ENCODE assay signal across 6 cellular contexts in the genomic region with DNA sequence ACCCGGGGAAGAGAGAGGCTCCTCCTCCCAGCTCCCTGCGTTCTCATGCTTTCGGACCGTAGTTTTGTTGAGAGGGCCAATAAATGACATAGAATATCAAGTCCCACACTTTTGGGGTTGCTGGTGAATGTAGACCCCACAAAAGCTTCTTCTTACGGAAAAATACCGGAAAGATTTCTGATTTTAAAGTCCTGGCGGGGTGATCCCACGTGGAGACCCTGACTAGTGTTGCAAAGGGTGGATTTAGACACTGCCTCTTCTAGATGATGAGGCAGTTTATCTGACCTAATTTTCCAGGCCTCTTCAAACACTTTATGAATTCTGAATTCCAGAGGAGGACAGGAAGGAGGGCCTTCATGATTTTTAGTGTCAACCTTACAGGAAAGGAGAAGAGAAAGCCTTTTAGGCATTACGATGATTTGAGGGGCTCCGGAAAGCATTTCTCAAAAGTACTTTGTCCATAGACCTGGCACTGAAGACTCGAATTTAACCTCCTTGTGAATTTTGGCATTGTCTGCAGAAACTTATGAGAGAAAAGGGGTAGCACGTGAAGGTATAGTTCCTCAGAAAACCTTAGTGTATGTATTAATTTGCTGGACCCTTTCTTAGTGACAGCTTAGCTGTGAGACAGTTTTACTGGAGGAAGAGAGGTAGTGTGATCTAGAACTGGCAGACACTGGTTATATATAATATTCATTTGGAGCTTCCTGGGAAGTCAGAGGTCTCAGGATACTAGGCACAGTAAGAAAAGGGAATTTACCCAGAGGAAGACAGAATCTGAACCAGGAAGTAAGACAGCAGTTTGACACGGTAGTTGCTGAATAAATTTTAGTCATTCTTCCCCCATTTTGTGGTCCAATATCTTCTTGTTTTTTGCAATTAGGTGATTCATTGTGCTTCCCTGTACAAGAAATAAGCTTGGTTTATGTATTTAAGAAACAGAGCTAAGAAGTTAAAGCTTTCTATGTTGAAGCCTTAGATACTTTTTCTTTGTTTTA. TPM values are rescaled to one million over a fixed set of nuclear protein-coding genes. Genes with fewer than 3 reads are reported as not detected.
A peak's percentile ranks its signal among the peaks of the same experiment; 100 is the strongest.
DNase-seq lines count a peak whose midpoint lies in the region; ATAC-seq and TF ChIP-seq lines count a peak whose summit lies in the region.

No MANE protein-coding gene starts in this region.

- no peak for TF ChIP-seq CTCF in body of pancreas (IDR thresholded peaks at IDR 0.05)
- TF ChIP-seq CTCF in neural cell (IDR thresholded peaks at IDR 0.05; ENCODE audit: poor library complexity, severe bottlenecking) = no peak
- TF ChIP-seq CTCF in GM20000 (IDR thresholded peaks at IDR 0.05; ENCODE audit: extremely low read depth, missing control alignments) = no peak

- ATAC-seq in GM18517 (IDR thresholded peaks at IDR 0.05; ENCODE audit: unreplicated experiment) (peak; percentile 47), HG03558 (IDR thresholded peaks at IDR 0.05; ENCODE audit: extremely low read depth, unreplicated experiment) (peak; percentile 18), body of pancreas (no peak)

- H3K27me3 ChIP-seq in body of pancreas (peaks cover 0 to 3% of the 10 kb centered on the region in 2 donors), neural cell (ENCODE audit: insufficient read depth, low read depth, low read length) (no peaks in the 10 kb centered on the region)

- TF ChIP-seq EP300 in neural cell (conservative IDR thresholded peaks at IDR 0.05; ENCODE audit: poor library complexity, severe bottlenecking) = no peak

- WGBS in body of pancreas, 2 donors = 1 to 2% methylated on average over 13 of the region's 13 CpGs

- intact Hi-C loops in body of pancreas (cut with DNase I) = no loop called here

- peaks cover 28% of the 10 kb centered on the region for H3K79me2 ChIP-seq in neural cell (replicated peaks; ENCODE audit: insufficient read depth, low read length)

- H3K36me3 ChIP-seq in body of pancreas (replicated peaks in 1 of 2; ENCODE audit: insufficient read depth in 1 of 2, low read depth in 2 of 2) = peaks cover 0 to 3% of the 10 kb centered on the region in 2 donors
- H3K36me3 ChIP-seq in neural cell (ENCODE audit: insufficient read depth, low read length) = peaks cover 4% of the 10 kb centered on the region

- TF ChIP-seq RAD21 in neural cell (conservative IDR thresholded peaks at IDR 0.05) = no peak

- H3K4me1 ChIP-seq in body of pancreas = peaks cover 30% of the 10 kb centered on the region

- peak overlapping the region; percentile 73 to 78 for H3K4me3 ChIP-seq in body of pancreas
- peak overlapping the region; percentile 98 for H3K4me3 ChIP-seq in neural cell (ENCODE audit: low read length)

- H2AFZ ChIP-seq in neural cell (ENCODE audit: low read depth, low read length) = peak overlapping the region; percentile 100

- H3K9me3 ChIP-seq in body of pancreas = no peaks in the 10 kb centered on the region
- no peaks in the 10 kb centered on the region for H3K9me3 ChIP-seq in neural cell (ENCODE audit: low read length)

- H4K20me1 ChIP-seq in neural cell (ENCODE audit: insufficient read depth) = no peaks in the 10 kb centered on the region

- peak overlapping the region; percentile 100 for H3K4me2 ChIP-seq in neural cell (ENCODE audit: low read length)

- TF ChIP-seq POLR2A in body of pancreas (IDR thresholded peaks at IDR 0.05) = no peak

- peak overlapping the region; percentile 90 to 95 (median 91) for H3K27ac ChIP-seq in body of pancreas
- H3K27ac ChIP-seq in neural cell (ENCODE audit: low read length) = peak overlapping the region; percentile 89

- H3K9me2 ChIP-seq in neural cell (ENCODE audit: insufficient read depth, low read length) = no peaks in the 10 kb centered on the region

- no peaks in the 10 kb centered on the region for H3F3A ChIP-seq in neural cell (ENCODE audit: insufficient read depth, low read length, poor library complexity, severe bottlenecking)

- H3K9ac ChIP-seq in neural cell (ENCODE audit: low read length) = peak overlapping the region; percentile 92

- DNase-seq in body of pancreas (peak in 1 of 4 donors; percentile 32), DMS79 treated with DMSO at 0.1 percent for 48 hours (lab: John Stamatoyannopoulos, UW) (no peak), GM20000 (ENCODE audit: low spot score) (no peak)

TF ChIP-seq in neural cell, 6 proteins besides CTCF, POLR2A, EP300 and RAD21:
- TF ChIP-seq MXI1 (conservative IDR thresholded peaks at IDR 0.05; ENCODE audit: poor library complexity, severe bottlenecking) (no peak), POLR2AphosphoS5 (IDR thresholded peaks at IDR 0.05) (no peak), TAF1 (IDR thresholded peaks at IDR 0.05; ENCODE audit: low read depth) (no peak), SMC3 (conservative IDR thresholded peaks at IDR 0.05; ENCODE audit: poor library complexity) (no peak), EZH2 (IDR thresholded peaks at IDR 0.05; ENCODE audit: borderline replicate concordance, insufficient read depth, low read length, poor library complexity, severe bottlenecking) (no peak)
- TF ChIP-seq, protein P1, sequence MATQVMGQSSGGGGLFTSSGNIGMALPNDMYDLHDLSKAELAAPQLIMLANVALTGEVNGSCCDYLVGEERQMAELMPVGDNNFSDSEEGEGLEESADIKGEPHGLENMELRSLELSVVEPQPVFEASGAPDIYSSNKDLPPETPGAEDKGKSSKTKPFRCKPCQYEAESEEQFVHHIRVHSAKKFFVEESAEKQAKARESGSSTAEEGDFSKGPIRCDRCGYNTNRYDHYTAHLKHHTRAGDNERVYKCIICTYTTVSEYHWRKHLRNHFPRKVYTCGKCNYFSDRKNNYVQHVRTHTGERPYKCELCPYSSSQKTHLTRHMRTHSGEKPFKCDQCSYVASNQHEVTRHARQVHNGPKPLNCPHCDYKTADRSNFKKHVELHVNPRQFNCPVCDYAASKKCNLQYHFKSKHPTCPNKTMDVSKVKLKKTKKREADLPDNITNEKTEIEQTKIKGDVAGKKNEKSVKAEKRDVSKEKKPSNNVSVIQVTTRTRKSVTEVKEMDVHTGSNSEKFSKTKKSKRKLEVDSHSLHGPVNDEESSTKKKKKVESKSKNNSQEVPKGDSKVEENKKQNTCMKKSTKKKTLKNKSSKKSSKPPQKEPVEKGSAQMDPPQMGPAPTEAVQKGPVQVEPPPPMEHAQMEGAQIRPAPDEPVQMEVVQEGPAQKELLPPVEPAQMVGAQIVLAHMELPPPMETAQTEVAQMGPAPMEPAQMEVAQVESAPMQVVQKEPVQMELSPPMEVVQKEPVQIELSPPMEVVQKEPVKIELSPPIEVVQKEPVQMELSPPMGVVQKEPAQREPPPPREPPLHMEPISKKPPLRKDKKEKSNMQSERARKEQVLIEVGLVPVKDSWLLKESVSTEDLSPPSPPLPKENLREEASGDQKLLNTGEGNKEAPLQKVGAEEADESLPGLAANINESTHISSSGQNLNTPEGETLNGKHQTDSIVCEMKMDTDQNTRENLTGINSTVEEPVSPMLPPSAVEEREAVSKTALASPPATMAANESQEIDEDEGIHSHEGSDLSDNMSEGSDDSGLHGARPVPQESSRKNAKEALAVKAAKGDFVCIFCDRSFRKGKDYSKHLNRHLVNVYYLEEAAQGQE (IDR thresholded peaks at IDR 0.05; ENCODE audit: borderline replicate concordance) = no peak

RNA-seq across cellular contexts. Expression of a gene that starts 0.9 kb away (rescaled TPM):
- total RNA-seq in body of pancreas = 10 to 100 TPM in 1 of 2 donors, 1 to 10 TPM in 1; 5.3 to 12.7 TPM
- polyA plus RNA-seq in neural cell = 52.2 and 53.9 TPM in 2 replicates
- 43.8 and 48.2 TPM in 2 replicates for polyA minus RNA-seq in neural cell

RNA-seq across cellular contexts. Expression of a gene that starts 15.7 kb away (rescaled TPM):
- 10 to 100 TPM in 1 of 2 donors, 1 to 10 TPM in 1; 5.9 to 18.4 TPM for total RNA-seq in body of pancreas
- 60.1 and 61.4 TPM in 2 replicates for polyA plus RNA-seq in neural cell
- polyA minus RNA-seq in neural cell = 49.4 and 65.2 TPM in 2 replicates

RNA-seq across cellular contexts. Expression of a gene that starts 22.4 kb away (rescaled TPM):
- 100 to 1,000 TPM in 1 of 2 donors, 10 to 100 TPM in 1; 84.7 to 135 TPM for total RNA-seq in body of pancreas
- 16.8 and 18.8 TPM in 2 replicates for polyA plus RNA-seq in neural cell
- polyA minus RNA-seq in neural cell = 21.7 and 23.5 TPM in 2 replicates

RNA-seq across cellular contexts. Expression of a gene that starts 49.6 kb away (rescaled TPM):
- total RNA-seq in body of pancreas = 1 to 10 TPM; 5.6 to 7.3 TPM
- polyA plus RNA-seq in neural cell = 65.7 and 76.3 TPM in 2 replicates
- polyA minus RNA-seq in neural cell = 166 and 184 TPM in 2 replicates
